In genomic region chr20:12410783-12411182, GRCh38 we compare ENCODE assay signal across 14 cellular contexts.
A peak's percentile ranks its signal among the peaks of the same experiment; 100 is the strongest.
DNase-seq lines count a peak whose midpoint lies in the region; ATAC-seq and TF ChIP-seq lines count a peak whose summit lies in the region.
"Had no signal": no experiment of that assay in that cellular context is flagged by ENCODE, and none has a peak within 500 bp of the region (broad histone marks: within the 10 kb centered on the region; RNA-seq: fewer than 3 reads in every experiment).

No MANE protein-coding gene starts in this region.

- DNase-seq in G401 (ENCODE audit: low spot score) (peak; percentile 13), RWPE2 (ENCODE audit: low spot score) (no peak), islet precursor cell (peak; percentile 61), renal cortical epithelial cell (ENCODE audit: low read depth) (peak; percentile 44), DMS79 (lab: John Stamatoyannopoulos, UW) (no peak)
- DNase-seq in stimulated activated CD4-positive, alpha-beta T cell treated with anti-CD3 and anti-CD28 coated beads, Interleukin-15, amount 100 ng/mL, for 24 hours: no peak
- DNase-seq: 8988T; AML-193; Caco-2; CD8-positive, alpha-beta memory T cell; GOT3; H9 had no signal

- ATAC-seq in RWPE2 (ENCODE audit: low read depth): no peak; the same call in 2 of the 3 replicates
- no peak for ATAC-seq in GM18505 (IDR thresholded peaks at IDR 0.05; ENCODE audit: unreplicated experiment)

- TF ChIP-seq CTCF in RWPE2 (IDR thresholded peaks at IDR 0.05; ENCODE audit: poor library complexity, severe bottlenecking): no peak

- no peaks in the 10 kb centered on the region for H3K36me3 ChIP-seq in RWPE2 (ENCODE audit: low read depth)
- H3K36me3 ChIP-seq: BLaER1 had no signal

- H3K9me3 ChIP-seq in RWPE2 (ENCODE audit: severe bottlenecking): peaks cover 5% of the 10 kb centered on the region

- peaks cover 9% of the 10 kb centered on the region for H3K4me1 ChIP-seq in RWPE2 (ENCODE audit: insufficient read depth, poor library complexity, severe bottlenecking)
- H3K4me1 ChIP-seq: BLaER1, Caco-2 had no signal

- TF ChIP-seq POLR2A in GM18505 (IDR thresholded peaks at IDR 0.05; ENCODE audit: borderline replicate concordance, extremely low read depth, insufficient read depth, insufficient read length): no peak

- in situ Hi-C loops in G401 (cut with HindIII; ENCODE audit: low sequenced_read_pairs): no loop called here

- no peak overlapping the region for H3K4me3 ChIP-seq in RWPE2 (ENCODE audit: severe bottlenecking)
- H3K4me3 ChIP-seq: BLaER1 had no signal

- no peaks in the 10 kb centered on the region for H3K27me3 ChIP-seq in RWPE2 (ENCODE audit: insufficient read depth, poor library complexity, severe bottlenecking)
- H3K27me3 ChIP-seq: BLaER1 had no signal

- H3K27ac ChIP-seq in RWPE2 (ENCODE audit: poor library complexity, severe bottlenecking): peak overlapping the region; percentile 73
- H3K27ac ChIP-seq: BLaER1 had no signal

Comparison
In these comparisons a context has a peak if more than half of its experiments do, and no peak if none do; other contexts are left out.
1. DNase-seq: peak in G401 (single experiment), islet precursor cell (single experiment) and renal cortical epithelial cell (single experiment); none in RWPE2 (single experiment), DMS79 (single experiment) and stimulated activated CD4-positive, alpha-beta T cell treated with anti-CD3 and anti-CD28 coated beads, Interleukin-15, amount 100 ng/mL, for 24 hours (single experiment).